In the genomic region with DNA sequence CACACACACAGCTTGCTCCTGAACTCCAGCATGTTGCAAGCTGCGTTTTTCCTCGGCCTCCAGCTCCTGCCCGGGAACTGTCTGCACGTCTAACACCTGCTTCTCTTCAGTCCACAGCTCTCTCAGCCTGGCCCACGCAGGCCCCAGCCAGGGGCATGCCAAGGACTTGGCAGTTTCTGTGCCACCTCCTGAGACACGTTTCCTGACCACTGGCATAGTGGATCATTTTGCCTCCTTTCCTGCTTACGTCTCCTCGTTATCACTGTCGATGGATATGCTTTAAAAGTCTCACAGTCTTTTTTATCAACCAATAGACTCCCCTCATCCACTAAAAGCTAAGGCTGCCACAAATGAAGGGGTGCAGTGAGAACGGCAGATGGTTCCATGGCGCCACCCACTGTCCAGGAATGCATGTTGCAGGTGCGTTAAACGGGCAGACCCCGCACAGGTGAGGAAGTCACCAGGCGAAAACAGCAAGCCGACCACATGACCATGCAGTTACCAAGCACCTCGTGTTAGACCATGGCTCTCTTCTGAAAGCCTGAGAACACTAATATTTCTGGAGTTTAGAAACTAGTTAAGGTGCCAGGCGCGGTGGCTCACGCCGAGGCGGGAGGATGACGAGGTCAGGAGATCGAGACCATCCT, we compare ENCODE assay signal across 8 cellular contexts. TPM values are rescaled to one million over a fixed set of nuclear protein-coding genes. Genes with fewer than 3 reads are reported as not detected.
A peak's percentile ranks its signal among the peaks of the same experiment; 100 is the strongest.
DNase-seq lines count a peak whose midpoint lies in the region; ATAC-seq and TF ChIP-seq lines count a peak whose summit lies in the region.

No MANE protein-coding gene starts in this region.

- H3K4me1 ChIP-seq in ascending aorta, result no peaks in the 10 kb centered on the region

- intact Hi-C loops in ascending aorta (cut with DNase I), result loop anchor here (5.0 kb wide), 2 partner anchors 57 to 92 kb away; no protein-coding TSS in a partner anchor

- peak; percentile 22 for DNase-seq in CD1c-positive myeloid dendritic cell (ENCODE audit: extremely low spot score)
- peak; percentile 37 for DNase-seq in HT1080 (ENCODE audit: low read depth)
- no peak for DNase-seq in ascending aorta (ENCODE audit: low spot score in 2 of 2)
- peak; percentile 91 for DNase-seq in iPS-NIHi7 (ENCODE audit: extremely low spot score)
- peak; percentile 36 to 56 for DNase-seq in stimulated activated CD4-positive, alpha-beta T cell treated with anti-CD3 and anti-CD28 coated beads, Interleukin-15, amount 100 ng/mL, for 48 hours (ENCODE audit: low read depth in 2 of 2)
- DNase-seq in RKO (ENCODE audit: low spot score), result no peak

- no peaks in the 10 kb centered on the region for H3K27me3 ChIP-seq in ascending aorta

- H3K4me1 Mint-ChIP-seq in T-helper 1 cell treated with Interleukin-12 subunit alpha and Interleukin-12 subunit beta and Interleukin-4 antibody, amounts not matched to agents 30 μg/mL and 1 μg/mL, for 36 hours (ENCODE audit: low read depth), result peaks cover 3% of the 10 kb centered on the region

- peaks cover 12 to 14% of the 10 kb centered on the region in 2 donors for H3K36me3 ChIP-seq in ascending aorta

- H3K4me3 ChIP-seq in ascending aorta, result no peak overlapping the region

- H3K36me3 Mint-ChIP-seq in T-helper 1 cell treated with Interleukin-12 subunit alpha and Interleukin-12 subunit beta and Interleukin-4 antibody, amounts not matched to agents 30 μg/mL and 1 μg/mL, for 36 hours (ENCODE audit: low read depth), result no peaks in the 10 kb centered on the region

- H3K4me3 Mint-ChIP-seq in T-helper 1 cell treated with Interleukin-12 subunit alpha and Interleukin-12 subunit beta and Interleukin-4 antibody, amounts not matched to agents 30 μg/mL and 1 μg/mL, for 36 hours, result peak overlapping the region; percentile 21

- H3K27ac Mint-ChIP-seq in T-helper 1 cell treated with Interleukin-12 subunit alpha and Interleukin-12 subunit beta and Interleukin-4 antibody, amounts not matched to agents 30 μg/mL and 1 μg/mL, for 36 hours, result no peak overlapping the region

- H3K9me3 ChIP-seq in ascending aorta, result no peaks in the 10 kb centered on the region

- TF ChIP-seq CTCF in ascending aorta (IDR thresholded peaks at IDR 0.05), result peak; percentile 57 to 72 (median 62)

- H3K27ac ChIP-seq in ascending aorta, result no peak overlapping the region

- no peaks in the 10 kb centered on the region for H3K27me3 Mint-ChIP-seq in T-helper 1 cell treated with Interleukin-12 subunit alpha and Interleukin-12 subunit beta and Interleukin-4 antibody, amounts not matched to agents 30 μg/mL and 1 μg/mL, for 36 hours (ENCODE audit: low read depth)

- no peaks in the 10 kb centered on the region for H3K9me3 Mint-ChIP-seq in T-helper 1 cell treated with Interleukin-12 subunit alpha and Interleukin-12 subunit beta and Interleukin-4 antibody, amounts not matched to agents 30 μg/mL and 1 μg/mL, for 36 hours

- ATAC-seq in GM19328 (IDR thresholded peaks at IDR 0.05; ENCODE audit: unreplicated experiment), result no peak

RNA-seq across cellular contexts. Expression of gene TEAD4, which starts 14.7 kb away (rescaled TPM):
- 61.9 and 80.0 TPM in 2 replicates for total RNA-seq in HT1080 (2014; rRNA removed; shearing (Covaris generic))
- polyA plus RNA-seq in HT1080 (2015; cell fraction: cytosol; rRNA removed), result 49.9 and 61.6 TPM in 2 replicates
- polyA plus RNA-seq in HT1080 (2015; cell fraction: nucleus; rRNA removed), result 37.0 and 37.9 TPM in 2 replicates
- total RNA-seq in ascending aorta, result 76.1 TPM

RNA-seq across cellular contexts. Expression of gene TULP3, which starts 53.8 kb away (rescaled TPM):
- total RNA-seq in HT1080 (2014; rRNA removed; shearing (Covaris generic)), result 15.5 and 18.2 TPM in 2 replicates
- 16.1 and 18.2 TPM in 2 replicates for polyA plus RNA-seq in HT1080 (2015; cell fraction: cytosol; rRNA removed)
- polyA plus RNA-seq in HT1080 (2015; cell fraction: nucleus; rRNA removed), result 20.4 and 20.8 TPM in 2 replicates
- total RNA-seq in ascending aorta, result 24.8 TPM

Comparison
In these comparisons a context has a peak if more than half of its experiments do, and no peak if none do; other contexts are left out.
1. DNase-seq: peak in CD1c-positive myeloid dendritic cell (single experiment), HT1080 (single experiment), iPS-NIHi7 (single experiment) and stimulated activated CD4-positive, alpha-beta T cell treated with anti-CD3 and anti-CD28 coated beads, Interleukin-15, amount 100 ng/mL, for 48 hours (2 of 2); none in ascending aorta (0 of 2) and RKO (single experiment).